In genomic region chr3:156353535-156353934, GRCh38 we compare ENCODE assay signal across 13 cellular contexts.
"Had no signal": no experiment of that assay in that cellular context is flagged by ENCODE, and none has a peak within 500 bp of the region (broad histone marks: within the 10 kb centered on the region; RNA-seq: fewer than 3 reads in every experiment).

No MANE protein-coding gene starts in this region.

- H3K27me3 ChIP-seq: pancreas, vagina had no signal

- H3K9me3 ChIP-seq: pancreas, vagina had no signal

- H3K27ac ChIP-seq: pancreas, skin epidermis, vagina had no signal

- ATAC-seq: activated T-helper 17 cell treated with anti-CD3 and anti-CD28 coated beads, Interleukin-2, amount 50 U/mL, for 72 hours; pancreas had no signal

- H3K4me3 ChIP-seq: pancreas, skin epidermis, vagina had no signal

- H3K36me3 ChIP-seq: pancreas, vagina had no signal

- H3K4me1 ChIP-seq: pancreas, vagina had no signal

- FAIRE-seq: pancreas, TTC549 had no signal

- DNase-seq: activated CD4-positive, alpha-beta T cell treated with anti-CD3 and anti-CD28 coated beads, Interleukin-2, amount 50 U/mL, for 1 hour; activated naive CD4-positive, alpha-beta T cell treated with anti-CD3 and anti-CD28 coated beads for 36 hours; activated T-cell treated with anti-CD3 and anti-CD28 coated beads for 4 hours; central memory CD4-positive, alpha-beta T cell; cortex of kidney; effector CD8-positive, alpha-beta T cell; hippocampal formation; kidney glomerular epithelial cell; pancreas had no signal
